ENCODE assay signal across 5 cellular contexts in the genomic region with DNA sequence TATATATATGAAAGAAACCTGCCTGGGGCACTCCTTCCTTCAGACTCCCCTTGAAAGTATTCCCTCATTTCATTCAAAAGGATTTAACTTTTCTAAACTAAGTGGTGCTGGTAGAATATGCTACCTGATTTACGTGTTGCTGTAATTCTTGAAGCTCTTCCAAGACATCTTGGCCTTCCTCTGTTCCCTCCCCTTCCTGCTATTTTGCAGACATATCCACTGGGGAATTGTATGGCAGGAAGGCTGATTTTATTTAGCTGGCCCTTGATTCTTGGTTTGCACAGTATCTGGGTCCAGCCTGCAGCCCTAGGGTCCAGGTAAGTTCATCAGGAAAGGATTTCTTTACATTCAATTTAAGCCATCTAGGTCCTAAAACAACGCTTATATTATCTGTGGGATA. TPM values are rescaled to one million over a fixed set of nuclear protein-coding genes. Genes with fewer than 3 reads are reported as not detected.
"Had no signal": no experiment of that assay in that cellular context is flagged by ENCODE, and none has a peak within 500 bp of the region (broad histone marks: within the 10 kb centered on the region; RNA-seq: fewer than 3 reads in every experiment).

A gene with protein sequence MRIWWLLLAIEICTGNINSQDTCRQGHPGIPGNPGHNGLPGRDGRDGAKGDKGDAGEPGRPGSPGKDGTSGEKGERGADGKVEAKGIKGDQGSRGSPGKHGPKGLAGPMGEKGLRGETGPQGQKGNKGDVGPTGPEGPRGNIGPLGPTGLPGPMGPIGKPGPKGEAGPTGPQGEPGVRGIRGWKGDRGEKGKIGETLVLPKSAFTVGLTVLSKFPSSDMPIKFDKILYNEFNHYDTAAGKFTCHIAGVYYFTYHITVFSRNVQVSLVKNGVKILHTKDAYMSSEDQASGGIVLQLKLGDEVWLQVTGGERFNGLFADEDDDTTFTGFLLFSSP (plus strand): TSS at position 281 of the 400 bp plus-strand sequence. CDS start 6,424 bp downstream, outside the sequence.

RNA-seq across cellular contexts. Expression of the gene that starts here (rescaled TPM):
- total RNA-seq: activated CD4-positive, alpha-beta T cell treated with anti-CD3 and anti-CD28 coated beads for 36 hours; activated naive CD8-positive, alpha-beta T cell treated with anti-CD3 and anti-CD28 coated beads, Interleukin-2, amount 10 ng/mL, durations not matched to agents 7 days and 5 days; activated T-cell treated with anti-CD3 and anti-CD28 coated beads, Interleukin-2, amount 50 U/mL, for 4 hours; ascending aorta; T-helper 1 cell treated with Interleukin-12 subunit alpha and Interleukin-12 subunit beta and Interleukin-4 antibody, amounts not matched to agents 30 ng/mL and 1 ng/mL, for 36 hours had no signal
